ENCODE assay signal across 16 cellular contexts in the genomic region with DNA sequence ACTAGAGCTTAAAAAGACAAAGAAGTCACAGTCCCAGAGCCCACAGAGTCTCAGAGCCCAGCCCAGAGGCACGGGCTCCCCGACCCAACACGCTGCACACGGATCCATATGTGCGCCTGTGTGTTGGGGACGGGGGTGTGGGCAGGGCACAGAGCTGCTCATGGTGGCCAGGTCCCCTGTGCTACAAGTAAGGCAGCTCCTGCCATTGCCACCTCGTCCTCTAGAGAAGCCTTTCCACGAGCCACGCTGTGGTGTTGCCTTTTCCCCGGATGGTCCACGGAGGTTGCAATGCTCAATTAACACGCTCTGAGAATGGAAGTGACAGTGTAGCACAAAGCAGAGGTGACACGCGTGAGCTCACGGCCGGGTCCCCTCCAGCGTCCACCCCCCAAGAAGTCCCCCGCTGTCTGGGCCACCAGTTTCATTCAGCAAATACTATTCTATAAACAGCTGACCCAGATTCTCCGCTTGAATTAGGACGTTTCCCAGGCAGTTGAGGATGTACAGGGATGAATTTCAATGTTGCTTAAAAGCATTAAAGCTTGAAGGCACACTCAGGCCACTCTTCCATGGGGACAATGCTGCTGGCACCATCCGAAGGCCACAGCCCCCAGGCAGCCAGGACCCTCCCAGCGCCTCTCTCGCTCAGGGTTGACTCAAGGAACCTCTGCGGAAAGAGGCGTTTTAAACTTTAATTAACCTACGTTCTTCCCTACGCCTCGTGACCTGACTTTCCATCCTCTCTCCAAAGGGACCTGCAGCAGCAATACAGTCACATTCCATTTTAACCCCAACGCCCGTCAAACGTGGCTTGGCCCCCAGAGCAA.
"Had no signal": no experiment of that assay in that cellular context is flagged by ENCODE, and none has a peak within 500 bp of the region (broad histone marks: within the 10 kb centered on the region; RNA-seq: fewer than 3 reads in every experiment).

No MANE protein-coding gene starts in this region.

- H3K4me1 ChIP-seq: ascending aorta, transverse colon had no signal

- H3K4me1 Mint-ChIP-seq: activated naive CD8-positive, alpha-beta T cell treated with anti-CD3 and anti-CD28 coated beads, Interleukin-2, amount 10 ng/mL, durations not matched to agents 7 days and 5 days; endodermal cell; immature natural killer cell; stimulated activated memory B cell treated with anti-CD40 and anti-IgM and Interleukin-4, amounts not matched to agents 10 μg/mL and 1 μg/mL and 100 μg/mL, for 72 hours had no signal

- H3K27ac ChIP-seq: ascending aorta, cardiac muscle cell, skin epidermis, transverse colon had no signal

- H3K27ac Mint-ChIP-seq: activated naive CD8-positive, alpha-beta T cell treated with anti-CD3 and anti-CD28 coated beads, Interleukin-2, amount 10 ng/mL, durations not matched to agents 7 days and 5 days; endodermal cell; immature natural killer cell; memory B cell; nephron; stimulated activated memory B cell treated with anti-CD40 and anti-IgM and Interleukin-4, amounts not matched to agents 10 μg/mL and 1 μg/mL and 100 μg/mL, for 72 hours had no signal

- DNase-seq: activated CD4-positive, alpha-beta T cell treated with anti-CD3 and anti-CD28 coated beads, Interleukin-2, amount 50 U/mL, for 1 hour; activated gamma-delta T cell treated with Interleukin-2 at 50 U/mL for 16 hours; activated naive CD8-positive, alpha-beta T cell treated with anti-CD3 and anti-CD28 coated beads, Interleukin-2, amount 10 ng/mL, durations not matched to agents 7 days and 5 days; activated T-cell treated with anti-CD3 and anti-CD28 coated beads, Interleukin-2, amount 50 U/mL, for 1 hour; dermis blood vessel endothelial cell; glutamatergic neuron; immature natural killer cell; left cardiac atrium; transverse colon had no signal

- H3K4me3 Mint-ChIP-seq: activated naive CD8-positive, alpha-beta T cell treated with anti-CD3 and anti-CD28 coated beads, Interleukin-2, amount 10 ng/mL, durations not matched to agents 7 days and 5 days; endodermal cell; immature natural killer cell; memory B cell; nephron; stimulated activated memory B cell treated with anti-CD40 and anti-IgM and Interleukin-4, amounts not matched to agents 10 μg/mL and 1 μg/mL and 100 μg/mL, for 72 hours had no signal

- H3K36me3 ChIP-seq: ascending aorta, cardiac muscle cell, transverse colon had no signal

- H3K4me3 ChIP-seq: ascending aorta, cardiac muscle cell, skin epidermis, transverse colon had no signal

- H3K9me3 Mint-ChIP-seq: activated naive CD8-positive, alpha-beta T cell treated with anti-CD3 and anti-CD28 coated beads, Interleukin-2, amount 10 ng/mL, durations not matched to agents 7 days and 5 days; immature natural killer cell; nephron; stimulated activated memory B cell treated with anti-CD40 and anti-IgM and Interleukin-4, amounts not matched to agents 10 μg/mL and 1 μg/mL and 100 μg/mL, for 72 hours had no signal

- H3K27me3 ChIP-seq: ascending aorta, cardiac muscle cell, transverse colon had no signal

- H3K36me3 Mint-ChIP-seq: activated naive CD8-positive, alpha-beta T cell treated with anti-CD3 and anti-CD28 coated beads, Interleukin-2, amount 10 ng/mL, durations not matched to agents 7 days and 5 days; immature natural killer cell; stimulated activated memory B cell treated with anti-CD40 and anti-IgM and Interleukin-4, amounts not matched to agents 10 μg/mL and 1 μg/mL and 100 μg/mL, for 72 hours had no signal

- H3K9me3 ChIP-seq: ascending aorta, transverse colon had no signal

- ATAC-seq: left cardiac atrium; stimulated activated memory B cell treated with anti-CD40 and anti-IgM and Interleukin-4, amounts not matched to agents 10 μg/mL and 1 μg/mL and 100 μg/mL, for 72 hours had no signal
